24 cellular contexts compared by ENCODE assay signal in genomic region chr17:73933871-73934270, GRCh38.
"Had no signal": no experiment of that assay in that cellular context is flagged by ENCODE, and none has a peak within 500 bp of the region (broad histone marks: within the 10 kb centered on the region; RNA-seq: fewer than 3 reads in every experiment).

No MANE protein-coding gene starts in this region.

- H3K27ac Mint-ChIP-seq: activated B cell treated with CpG ODN at 0.5 μM for 24 hours; activated CD4-positive, alpha-beta memory T cell treated with anti-CD3 and anti-CD28 coated beads for 36 hours; activated CD4-positive, alpha-beta T cell treated with anti-CD3 and anti-CD28 coated beads for 36 hours; activated naive CD4-positive, alpha-beta T cell treated with anti-CD3 and anti-CD28 coated beads for 36 hours; activated naive CD8-positive, alpha-beta T cell treated with anti-CD3 and anti-CD28 coated beads, Interleukin-2, amount 10 ng/mL, durations not matched to agents 7 days and 5 days; activated T-cell treated with anti-CD3 and anti-CD28 coated beads, Interleukin-2, amount 50 U/mL, for 72 hours; dendritic cell treated with granulocyte-macrophage colony-stimulating factor and Interleukin-4, amounts not matched to agents 40 ng/mL and 50 ng/mL, for 4 days; natural killer cell treated with Interleukin-12 subunit alpha and Interleukin-12 subunit beta and Interleukin-15 and Interleukin-18, amount 100 ng/mL, for 72 hours; T-helper 1 cell treated with Interleukin-12 subunit alpha and Interleukin-12 subunit beta and Interleukin-4 antibody, amounts not matched to agents 30 μg/mL and 1 μg/mL, for 36 hours had no signal

- H3K27me3 ChIP-seq: hepatocyte, ovary, right atrium auricular region, upper lobe of left lung had no signal

- H2AFZ ChIP-seq: hepatocyte had no signal

- H3K4me2 ChIP-seq: hepatocyte had no signal

- H3K27me3 Mint-ChIP-seq: activated CD4-positive, alpha-beta T cell treated with anti-CD3 and anti-CD28 coated beads for 36 hours; natural killer cell treated with Interleukin-12 subunit alpha and Interleukin-12 subunit beta and Interleukin-15 and Interleukin-18, amount 100 ng/mL, for 72 hours had no signal

- DNase-seq: activated B cell treated with CpG ODN at 0.5 μM for 24 hours; activated CD4-positive, alpha-beta memory T cell treated with anti-CD3 and anti-CD28 coated beads for 36 hours; activated CD4-positive, alpha-beta T cell treated with anti-CD3 and anti-CD28 coated beads for 36 hours; activated effector memory CD4-positive, alpha-beta T cell treated with Interleukin-2 at 50 U/mL for 16 hours; activated naive CD4-positive, alpha-beta T cell treated with anti-CD3 and anti-CD28 coated beads for 36 hours; activated naive CD8-positive, alpha-beta T cell treated with anti-CD3 and anti-CD28 coated beads, Interleukin-2, amount 10 ng/mL, durations not matched to agents 7 days and 5 days; activated T-cell treated with anti-CD3 and anti-CD28 coated beads, Interleukin-2, amount 50 U/mL, for 72 hours; amniotic stem cell; effector CD8-positive, alpha-beta T cell; glutamatergic neuron; left ventricle myocardium superior; mammary epithelial cell; midbrain; ovary; psoas muscle; stimulated activated CD4-positive, alpha-beta T cell treated with anti-CD3 and anti-CD28 coated beads, Interleukin-12 subunit alpha, Interleukin-12 subunit beta, amount 100 ng/mL, for 4 hours; stimulated activated CD4-positive, alpha-beta T cell treated with anti-CD3 and anti-CD28 coated beads, Interleukin-4, amount 100 ng/mL, for 4 hours; stimulated activated naive CD8-positive, alpha-beta T cell treated with anti-CD3 and anti-CD28 coated beads, Interleukin-15, Interleukin-2, amounts not matched to agents 100 U/mL and 50 U/mL, for 24 hours; upper lobe of left lung had no signal

- ATAC-seq: activated CD4-positive, alpha-beta T cell treated with anti-CD3 and anti-CD28 coated beads for 36 hours; activated T-cell treated with anti-CD3 and anti-CD28 coated beads, Interleukin-2, amount 50 U/mL, for 72 hours; left ventricle myocardium superior; natural killer cell treated with Interleukin-12 subunit alpha and Interleukin-12 subunit beta and Interleukin-15 and Interleukin-18, amount 100 ng/mL, for 72 hours; psoas muscle; stimulated activated naive CD8-positive, alpha-beta T cell treated with anti-CD3 and anti-CD28 coated beads, Interleukin-15, Interleukin-2, amounts not matched to agents 100 U/mL and 50 U/mL, for 24 hours had no signal

- H3K4me1 Mint-ChIP-seq: activated B cell treated with CpG ODN at 0.5 μM for 24 hours; activated CD4-positive, alpha-beta T cell treated with anti-CD3 and anti-CD28 coated beads for 36 hours had no signal

- H3K36me3 ChIP-seq: ovary, right atrium auricular region, upper lobe of left lung had no signal

- H3K4me3 Mint-ChIP-seq: activated B cell treated with CpG ODN at 0.5 μM for 24 hours; activated CD4-positive, alpha-beta memory T cell treated with anti-CD3 and anti-CD28 coated beads for 36 hours; activated CD4-positive, alpha-beta T cell treated with anti-CD3 and anti-CD28 coated beads for 36 hours; activated naive CD4-positive, alpha-beta T cell treated with anti-CD3 and anti-CD28 coated beads for 36 hours; activated naive CD8-positive, alpha-beta T cell treated with anti-CD3 and anti-CD28 coated beads, Interleukin-2, amount 10 ng/mL, durations not matched to agents 7 days and 5 days; activated T-cell treated with anti-CD3 and anti-CD28 coated beads, Interleukin-2, amount 50 U/mL, for 72 hours; dendritic cell treated with granulocyte-macrophage colony-stimulating factor and Interleukin-4, amounts not matched to agents 40 ng/mL and 50 ng/mL, for 4 days; natural killer cell treated with Interleukin-12 subunit alpha and Interleukin-12 subunit beta and Interleukin-15 and Interleukin-18, amount 100 ng/mL, for 72 hours; T-helper 1 cell treated with Interleukin-12 subunit alpha and Interleukin-12 subunit beta and Interleukin-4 antibody, amounts not matched to agents 30 μg/mL and 1 μg/mL, for 36 hours had no signal

- H3K9me3 Mint-ChIP-seq: activated B cell treated with CpG ODN at 0.5 μM for 24 hours; activated CD4-positive, alpha-beta memory T cell treated with anti-CD3 and anti-CD28 coated beads for 36 hours; activated naive CD4-positive, alpha-beta T cell treated with anti-CD3 and anti-CD28 coated beads for 36 hours; activated naive CD8-positive, alpha-beta T cell treated with anti-CD3 and anti-CD28 coated beads, Interleukin-2, amount 10 ng/mL, durations not matched to agents 7 days and 5 days; activated T-cell treated with anti-CD3 and anti-CD28 coated beads, Interleukin-2, amount 50 U/mL, for 72 hours; dendritic cell treated with granulocyte-macrophage colony-stimulating factor and Interleukin-4, amounts not matched to agents 40 ng/mL and 50 ng/mL, for 4 days; natural killer cell treated with Interleukin-12 subunit alpha and Interleukin-12 subunit beta and Interleukin-15 and Interleukin-18, amount 100 ng/mL, for 72 hours; T-helper 1 cell treated with Interleukin-12 subunit alpha and Interleukin-12 subunit beta and Interleukin-4 antibody, amounts not matched to agents 30 μg/mL and 1 μg/mL, for 36 hours had no signal

- H3K4me1 ChIP-seq: psoas muscle, right atrium auricular region, upper lobe of left lung had no signal

- H3K79me2 ChIP-seq: hepatocyte had no signal

- H3K27ac ChIP-seq: hepatocyte, ovary, psoas muscle, right atrium auricular region, upper lobe of left lung had no signal

- H3K36me3 Mint-ChIP-seq: activated CD4-positive, alpha-beta memory T cell treated with anti-CD3 and anti-CD28 coated beads for 36 hours; activated naive CD8-positive, alpha-beta T cell treated with anti-CD3 and anti-CD28 coated beads, Interleukin-2, amount 10 ng/mL, durations not matched to agents 7 days and 5 days; natural killer cell treated with Interleukin-12 subunit alpha and Interleukin-12 subunit beta and Interleukin-15 and Interleukin-18, amount 100 ng/mL, for 72 hours had no signal

- H3K9me3 ChIP-seq: ovary, psoas muscle, right atrium auricular region, upper lobe of left lung had no signal

- H3K4me3 ChIP-seq: hepatocyte, ovary, psoas muscle, right atrium auricular region, upper lobe of left lung had no signal
